Comparison of ENCODE assay signal across 12 cellular contexts in the genomic region with DNA sequence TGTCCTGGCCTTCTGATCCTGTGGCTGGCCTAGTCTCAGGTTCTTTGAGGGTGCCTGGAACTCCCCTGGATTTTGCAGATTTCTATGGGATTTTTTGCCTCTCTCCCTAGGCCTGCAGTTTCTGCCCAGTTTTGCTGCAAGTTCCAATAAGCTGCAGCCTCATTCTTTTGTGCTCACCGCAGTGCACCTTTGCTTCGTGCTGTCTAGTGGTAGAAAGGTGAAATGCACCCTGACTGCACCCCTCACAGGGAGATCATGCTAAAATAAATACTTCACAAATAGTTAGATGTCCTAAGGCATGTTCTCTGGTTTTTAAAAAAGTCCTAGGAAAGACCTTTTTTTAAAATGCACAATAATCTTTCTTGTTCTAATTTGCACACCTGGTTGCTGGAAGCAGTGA.
DNase-seq lines count a peak whose midpoint lies in the region; ATAC-seq, FAIRE-seq and TF ChIP-seq lines count a peak whose summit lies in the region.
"Had no signal": no experiment of that assay in that cellular context is flagged by ENCODE, and none has a peak within 500 bp of the region (broad histone marks: within the 10 kb centered on the region; RNA-seq: fewer than 3 reads in every experiment).

No MANE protein-coding gene starts in this region.

- H3K9me3 Mint-ChIP-seq in activated CD4-positive, alpha-beta T cell treated with anti-CD3 and anti-CD28 coated beads for 36 hours (ENCODE audit: low read depth): no peaks in the 10 kb centered on the region

- no TSS peak for BruUV-seq in K562 (replicated peaks; lab: Mats Ljungman, UMichigan)

- dilution Hi-C loops in keratinocyte (cut with MboI; ENCODE audit: extremely low pct_ligation_motif_present, low sequenced_read_pairs): no loop called here

- H2AFZ ChIP-seq in DND-41 (ENCODE audit: low read depth, low read length) (no peak overlapping the region), K562 (ENCODE audit: low read depth, low read length) (no peak overlapping the region), keratinocyte (ENCODE audit: control insufficient read depth, low read length) (no peak overlapping the region)

- TF ChIP-seq CTCF in DND-41 (IDR thresholded peaks at IDR 0.05; ENCODE audit: borderline replicate concordance, extremely low read depth, low read length, poor library complexity, severe bottlenecking) (peak; percentile 49), K562 (IDR thresholded peaks at IDR 0.05 in 2 of 3, conservative IDR thresholded peaks at IDR 0.05 in 1 of 3; ENCODE audit: insufficient read depth in 2 of 3, low read depth in 1 of 3, low read length in 3 of 3) (peak; percentile 29 to 48 (median 41); a peak in 4 of 6 replicates), keratinocyte (optimal IDR thresholded peaks at IDR 0.05 in 1 of 3, IDR thresholded peaks at IDR 0.05 in 1 of 3, conservative IDR thresholded peaks at IDR 0.05 in 1 of 3; ENCODE audit: extremely low read depth in 1 of 3, insufficient read depth in 2 of 3, low read length in 3 of 3) (peak; percentile 34 to 43 (median 39))

- TF ChIP-seq POLR2A in K562 (conservative IDR thresholded peaks at IDR 0.05): no peak

- CTCF ChIA-PET in K562 (lab: Yijun Ruan, JAX; ENCODE audit: low intra/inter-chr PET ratio): no interaction called here
- CTCF ChIA-PET in activated CD4-positive, alpha-beta T cell treated with anti-CD3 and anti-CD28 coated beads for 36 hours (lab: Charles Lee): interaction anchor here (0.8 kb wide), 1 partner anchor 24 kb away, joined by 4 read pairs; no protein-coding TSS in a partner anchor

- H3K4me3 Mint-ChIP-seq in activated CD4-positive, alpha-beta T cell treated with anti-CD3 and anti-CD28 coated beads for 36 hours: no peak overlapping the region

- peaks cover 8% of the 10 kb centered on the region for H3K27me3 Mint-ChIP-seq in activated CD4-positive, alpha-beta T cell treated with anti-CD3 and anti-CD28 coated beads for 36 hours

- peak; percentile 42; the same call in 1 of the 3 replicates for ATAC-seq in DND-41 (ENCODE audit: insufficient read depth, low read depth)
- ATAC-seq in K562: peak; percentile 86
- no peak for ATAC-seq in HG03097 (IDR thresholded peaks at IDR 0.05; ENCODE audit: low FRiP score, unreplicated experiment)
- no peak for ATAC-seq in GM21737 (IDR thresholded peaks at IDR 0.05; ENCODE audit: unreplicated experiment)
- ATAC-seq in activated CD4-positive, alpha-beta T cell treated with anti-CD3 and anti-CD28 coated beads for 36 hours: no peak

- no peak overlapping the region for H3K27ac Mint-ChIP-seq in activated CD4-positive, alpha-beta T cell treated with anti-CD3 and anti-CD28 coated beads for 36 hours

- TF ChIP-seq RAD21 in K562 (CRISPR knock-in tag; conservative IDR thresholded peaks at IDR 0.05 in 1 of 2, IDR thresholded peaks at IDR 0.05 in 1 of 2): no peak

- H3K27me3 ChIP-seq in DND-41 (ENCODE audit: insufficient read depth, low read length, poor library complexity): peaks cover 13% of the 10 kb centered on the region
- H3K27me3 ChIP-seq in K562 (ENCODE audit: control insufficient read depth in 2 of 2, insufficient read depth in 2 of 2, low read length in 2 of 2): peaks cover 4 to 25% of the 10 kb centered on the region in 2 experiments; a peak in 4 of 5 replicates
- H3K27me3 ChIP-seq in keratinocyte (ENCODE audit: control insufficient read depth, extremely low read depth, insufficient read depth, low read length): no peaks in the 10 kb centered on the region
- H3K27me3 ChIP-seq: BLaER1 treated with 17β-estradiol and CSF1 and Interleukin-3, amounts not matched to agents 10 nM and 100 nM had no signal

- no peak for TF ChIP-seq EP300 in K562 (IDR thresholded peaks at IDR 0.05; ENCODE audit: low read length)

- in situ Hi-C loops in K562 (cut with MboI): no loop called here

- no peak overlapping the region for H3K27ac ChIP-seq in DND-41 (ENCODE audit: low read length)
- no peak overlapping the region for H3K27ac ChIP-seq in K562 (ENCODE audit: extremely low read depth, low read depth, low read length)
- H3K27ac ChIP-seq in keratinocyte (ENCODE audit: control insufficient read depth, insufficient read depth, low read length): no peak overlapping the region
- H3K27ac ChIP-seq: BLaER1 treated with 17β-estradiol and CSF1 and Interleukin-3, amounts not matched to agents 10 nM and 100 nM; skin epidermis had no signal

- H3K9me1 ChIP-seq in K562 (ENCODE audit: control insufficient read depth, insufficient read depth, low read length) (no peaks in the 10 kb centered on the region), keratinocyte (ENCODE audit: control insufficient read depth, extremely low read depth, insufficient read depth, low read length) (no peaks in the 10 kb centered on the region)

- no peak overlapping the region for H3K4me2 ChIP-seq in DND-41 (ENCODE audit: insufficient read depth, low read length)
- H3K4me2 ChIP-seq in K562 (ENCODE audit: insufficient read depth, low read length): no peak overlapping the region
- H3K4me2 ChIP-seq in keratinocyte (ENCODE audit: control insufficient read depth, extremely low read depth, insufficient read depth, low read depth, low read length): no peak overlapping the region

- POLR2A ChIA-PET in K562 (lab: Yijun Ruan, JAX): interaction anchor here (0.9 to 1.1 kb wide), 3 partner anchors 10 to 278 kb away, joined by 3 to 4 read pairs (median 3); no protein-coding TSS in a partner anchor
- POLR2A ChIA-PET in activated CD4-positive, alpha-beta T cell treated with anti-CD3 and anti-CD28 coated beads for 36 hours (lab: Charles Lee): interaction anchor here (0.6 kb wide), 1 partner anchor 142 kb away, joined by 5 read pairs; no protein-coding TSS in a partner anchor

- no peaks in the 10 kb centered on the region for H4K20me1 ChIP-seq in DND-41 (ENCODE audit: insufficient read depth, low read length)
- H4K20me1 ChIP-seq in K562 (replicated peaks; ENCODE audit: control insufficient read depth, insufficient read depth, low read length): peaks cover 3% of the 10 kb centered on the region; the same call in 1 of the 2 replicates
- H4K20me1 ChIP-seq in keratinocyte (ENCODE audit: control insufficient read depth, extremely low read depth, insufficient read depth, low read length): no peaks in the 10 kb centered on the region
- H4K20me1 ChIP-seq: BLaER1 treated with 17β-estradiol and CSF1 and Interleukin-3, amounts not matched to agents 10 nM and 100 nM had no signal

- no peaks in the 10 kb centered on the region for H3K9me3 ChIP-seq in DND-41 (ENCODE audit: insufficient read depth, low read length, severe bottlenecking)
- H3K9me3 ChIP-seq in K562 (replicated peaks; ENCODE audit: control insufficient read depth, insufficient read depth, low read depth, low read length): no peaks in the 10 kb centered on the region
- no peaks in the 10 kb centered on the region for H3K9me3 ChIP-seq in keratinocyte (ENCODE audit: control insufficient read depth, low read depth, low read length)
- H3K9me3 ChIP-seq: BLaER1 treated with 17β-estradiol and CSF1 and Interleukin-3, amounts not matched to agents 10 nM and 100 nM had no signal

- no peak overlapping the region for H3K4me3 ChIP-seq in DND-41 (ENCODE audit: low read depth in 1 of 2, low read length in 2 of 2)
- H3K4me3 ChIP-seq in K562: no peak overlapping the region
- H3K4me3 ChIP-seq in keratinocyte (ENCODE audit: control insufficient read depth in 2 of 3, extremely low read depth in 1 of 3, insufficient read depth in 2 of 3, low read depth in 1 of 3, low read length in 3 of 3): no peak overlapping the region
- H3K4me3 ChIP-seq: BLaER1 treated with 17β-estradiol and CSF1 and Interleukin-3, amounts not matched to agents 10 nM and 100 nM; skin epidermis had no signal

- no peaks in the 10 kb centered on the region for H3K4me1 Mint-ChIP-seq in activated CD4-positive, alpha-beta T cell treated with anti-CD3 and anti-CD28 coated beads for 36 hours

- intact Hi-C loops in K562 (cut with micrococcal nuclease): no loop called here
- intact Hi-C loops in activated CD4-positive, alpha-beta T cell treated with anti-CD3 and anti-CD28 coated beads for 36 hours (cut with DNase I, micrococcal nuclease): no loop called here

- H3K36me3 ChIP-seq in DND-41 (ENCODE audit: insufficient read depth, low read length) (no peaks in the 10 kb centered on the region), K562 (ENCODE audit: control insufficient read depth, insufficient read depth, low read length) (no peaks in the 10 kb centered on the region), keratinocyte (ENCODE audit: control insufficient read depth in 2 of 2, extremely low read depth in 1 of 2, insufficient read depth in 2 of 2, low read length in 2 of 2) (no peaks in the 10 kb centered on the region)
- H3K36me3 ChIP-seq: BLaER1 treated with 17β-estradiol and CSF1 and Interleukin-3, amounts not matched to agents 10 nM and 100 nM had no signal

- H3K4me1 ChIP-seq in DND-41 (ENCODE audit: insufficient read depth, low read length) (peaks cover 10% of the 10 kb centered on the region), K562 (replicated peaks in 1 of 2; ENCODE audit: control insufficient read depth in 2 of 2, insufficient read depth in 2 of 2, low read length in 2 of 2) (peaks cover 2 to 9% of the 10 kb centered on the region in 2 experiments; a peak in 3 of 5 replicates), keratinocyte (ENCODE audit: control insufficient read depth, extremely low read depth, insufficient read depth, low read length) (no peaks in the 10 kb centered on the region)

- no peaks in the 10 kb centered on the region for H3K36me3 Mint-ChIP-seq in activated CD4-positive, alpha-beta T cell treated with anti-CD3 and anti-CD28 coated beads for 36 hours (ENCODE audit: low read depth)

- 14% methylated on average over 2 of the region's 2 CpGs for WGBS in K562 (ENCODE audit: insufficient coverage, low coverage, missing lambda C conversion rate)

- H3K9ac ChIP-seq in DND-41 (ENCODE audit: low read depth, low read length) (no peak overlapping the region), K562 (ENCODE audit: insufficient read depth in 1 of 2, low read depth in 2 of 2, low read length in 2 of 2) (no peak overlapping the region), keratinocyte (ENCODE audit: control insufficient read depth, extremely low read depth, insufficient read depth, low read length) (no peak overlapping the region)
- H3K9ac ChIP-seq: BLaER1 treated with 17β-estradiol and CSF1 and Interleukin-3, amounts not matched to agents 10 nM and 100 nM had no signal

- no peak for DNase-seq in DND-41
- DNase-seq in HuH-7 (ENCODE audit: low spot score): peak; percentile 78
- DNase-seq in K562 (ENCODE audit: extremely low read depth in 1 of 4, low spot score in 3 of 4): peak in 3 of 4 experiments; percentile 17 to 48 (median 45)
- no peak for DNase-seq in keratinocyte (ENCODE audit: low read depth, low spot score)
- DNase-seq in activated CD4-positive, alpha-beta T cell treated with anti-CD3 and anti-CD28 coated beads, Interleukin-2, amount 50 U/mL, for 48 hours: no peak
- DNase-seq in activated CD4-positive, alpha-beta T cell treated with anti-CD3 and anti-CD28 coated beads for 36 hours: no peak

- FAIRE-seq in K562 (lab: Jason Lieb, UNC): peak; percentile 49
- FAIRE-seq in keratinocyte (lab: Jason Lieb, UNC): no peak
- FAIRE-seq: endometrium, GM12891 had no signal

- H3K79me2 ChIP-seq in DND-41 (ENCODE audit: insufficient read depth, low read length): no peaks in the 10 kb centered on the region
- no peaks in the 10 kb centered on the region for H3K79me2 ChIP-seq in K562 (ENCODE audit: control insufficient read depth, insufficient read depth, low read length)
- no peaks in the 10 kb centered on the region for H3K79me2 ChIP-seq in keratinocyte (ENCODE audit: control insufficient read depth, insufficient read depth, low read length)

Comparison
In these comparisons a context has a peak if more than half of its experiments do, and no peak if none do; other contexts are left out.
1. ATAC-seq: peak in DND-41 (single experiment) and K562 (single experiment); none in HG03097 (single experiment), GM21737 (single experiment) and activated CD4-positive, alpha-beta T cell treated with anti-CD3 and anti-CD28 coated beads for 36 hours (single experiment).
2. DNase-seq: peak in HuH-7 (single experiment) and K562 (3 of 4); none in DND-41 (single experiment), keratinocyte (single experiment), activated CD4-positive, alpha-beta T cell treated with anti-CD3 and anti-CD28 coated beads, Interleukin-2, amount 50 U/mL, for 48 hours (0 of 2) and activated CD4-positive, alpha-beta T cell treated with anti-CD3 and anti-CD28 coated beads for 36 hours (single experiment).
3. Peak in every context shown above with its lines, with median percentiles within 50 percentile points of each other: CTCF ChIP-seq.